ENCODE assay signal across 15 cellular contexts in genomic region chr11:112810951-112811350, GRCh38.
A peak's percentile ranks its signal among the peaks of the same experiment; 100 is the strongest.
DNase-seq lines count a peak whose midpoint lies in the region; ATAC-seq, FAIRE-seq and TF ChIP-seq lines count a peak whose summit lies in the region.
"Had no signal": no experiment of that assay in that cellular context is flagged by ENCODE, and none has a peak within 500 bp of the region (broad histone marks: within the 10 kb centered on the region; RNA-seq: fewer than 3 reads in every experiment).

No MANE protein-coding gene starts in this region.

- H3K4me3 ChIP-seq in mammary epithelial cell (replicated peaks in 1 of 3; ENCODE audit: insufficient read depth in 1 of 3, low read depth in 2 of 3, low read length in 3 of 3) (no peak overlapping the region), bronchial epithelial cell (ENCODE audit: low read depth, low read length) (no peak overlapping the region)
- H3K4me3 ChIP-seq: BLaER1 treated with 17β-estradiol and CSF1 and Interleukin-3, amounts not matched to agents 10 nM and 100 nM; GM23338 had no signal

- H3K4me3 Mint-ChIP-seq in MCF 10A (ENCODE audit: unreplicated experiment) = no peak overlapping the region
- H3K4me3 Mint-ChIP-seq: CD4-positive, CD25-positive, alpha-beta regulatory T cell; GM23338; H9; IgD-negative memory B cell had no signal

- POLR2A ChIA-PET in MCF 10A (lab: Yijun Ruan, JAX) (no interaction called here), HEK293T (lab: Yijun Ruan, JAX) (no interaction called here)

- ATAC-seq in GM21717 (IDR thresholded peaks at IDR 0.05; ENCODE audit: unreplicated experiment) = no peak
- ATAC-seq in GM19035 (IDR thresholded peaks at IDR 0.05; ENCODE audit: unreplicated experiment) = no peak
- no peak for ATAC-seq in GM18517 (IDR thresholded peaks at IDR 0.05; ENCODE audit: unreplicated experiment)
- ATAC-seq: GM23338 had no signal

- H4K20me1 ChIP-seq in mammary epithelial cell (ENCODE audit: insufficient read depth, low read length) = no peaks in the 10 kb centered on the region
- H4K20me1 ChIP-seq: BLaER1 treated with 17β-estradiol and CSF1 and Interleukin-3, amounts not matched to agents 10 nM and 100 nM had no signal

- H3K36me3 ChIP-seq in mammary epithelial cell (ENCODE audit: insufficient read depth, low read length) (no peaks in the 10 kb centered on the region), bronchial epithelial cell (ENCODE audit: control insufficient read depth, insufficient read depth, low read length) (no peaks in the 10 kb centered on the region)
- H3K36me3 ChIP-seq: BLaER1 treated with 17β-estradiol and CSF1 and Interleukin-3, amounts not matched to agents 10 nM and 100 nM had no signal

- WGBS in mammary epithelial cell (ENCODE audit: low coverage, missing lambda C conversion rate) = 42% methylated on average over 2 of the region's 2 CpGs

- no peaks in the 10 kb centered on the region for H3K9me3 Mint-ChIP-seq in MCF 10A (ENCODE audit: unreplicated experiment)
- H3K9me3 Mint-ChIP-seq: GM23338 had no signal

- BruUV-seq in mammary epithelial cell (replicated peaks; lab: Mats Ljungman, UMichigan) (no TSS peak), MCF 10A (replicated peaks; lab: Mats Ljungman, UMichigan) (no TSS peak)

- no peaks in the 10 kb centered on the region for H3K79me2 ChIP-seq in mammary epithelial cell (ENCODE audit: insufficient read depth, low read length)

- H3K9me3 ChIP-seq in mammary epithelial cell (replicated peaks; ENCODE audit: insufficient read depth, low read length) = peaks cover 7% of the 10 kb centered on the region

- no peak overlapping the region for H2AFZ ChIP-seq in mammary epithelial cell (ENCODE audit: low read depth, low read length)
- H2AFZ ChIP-seq: GM23338 had no signal

- no peaks in the 10 kb centered on the region for H3K36me3 Mint-ChIP-seq in MCF 10A (ENCODE audit: insufficient read depth, unreplicated experiment)
- H3K36me3 Mint-ChIP-seq: CD4-positive, CD25-positive, alpha-beta regulatory T cell; IgD-negative memory B cell had no signal

- FAIRE-seq in bronchial epithelial cell (lab: Jason Lieb, UNC) = no peak

- intact Hi-C loops in mammary epithelial cell (cut with micrococcal nuclease) (no loop called here), MCF 10A (cut with micrococcal nuclease) (no loop called here)

- in situ Hi-C loops in mammary epithelial cell (cut with MboI; ENCODE audit: low sequenced_read_pairs in 2 of 2) = no loop called here

- H3K27ac ChIP-seq in mammary epithelial cell (ENCODE audit: insufficient read depth, low read depth, low read length) = no peak overlapping the region
- H3K27ac ChIP-seq: BLaER1 treated with 17β-estradiol and CSF1 and Interleukin-3, amounts not matched to agents 10 nM and 100 nM had no signal

- dilution Hi-C loops in mammary epithelial cell (cut with HindIII; ENCODE audit: low sequenced_read_pairs) = no loop called here

- H3K27me3 Mint-ChIP-seq in MCF 10A (ENCODE audit: insufficient read depth, unreplicated experiment) = no peaks in the 10 kb centered on the region
- H3K27me3 Mint-ChIP-seq: IgD-negative memory B cell had no signal

- no peaks in the 10 kb centered on the region for H3K4me1 ChIP-seq in mammary epithelial cell (ENCODE audit: insufficient read depth, low read length)
- H3K4me1 ChIP-seq: BLaER1 treated with 17β-estradiol and CSF1 and Interleukin-3, amounts not matched to agents 10 nM and 100 nM had no signal

- no peaks in the 10 kb centered on the region for H3K4me1 Mint-ChIP-seq in MCF 10A (ENCODE audit: insufficient read depth, unreplicated experiment)
- H3K4me1 Mint-ChIP-seq: CD4-positive, CD25-positive, alpha-beta regulatory T cell; IgD-negative memory B cell had no signal

- DNase-seq in mammary epithelial cell (peak; percentile 63), MCF 10A (ENCODE audit: unreplicated experiment) (no peak), bronchial epithelial cell (ENCODE audit: low read depth) (peak; percentile 53), myocyte (ENCODE audit: low read depth) (peak; percentile 93), HEK293T (ENCODE audit: extremely low spot score) (no peak)
- DNase-seq: ACHN; CD4-positive, CD25-positive, alpha-beta regulatory T cell; GF-D8; H9 had no signal

- H3K4me2 ChIP-seq in mammary epithelial cell (ENCODE audit: insufficient read depth, low read depth, low read length) = no peak overlapping the region
- H3K4me2 ChIP-seq: BLaER1 treated with 17β-estradiol and CSF1 and Interleukin-3, amounts not matched to agents 10 nM and 100 nM; GM23338 had no signal

- TF ChIP-seq CTCF in mammary epithelial cell (conservative IDR thresholded peaks at IDR 0.05 in 1 of 2, IDR thresholded peaks at IDR 0.05 in 1 of 2; ENCODE audit: extremely low read depth in 1 of 2, insufficient read depth in 1 of 2, low read depth in 1 of 2, low read length in 2 of 2) (no peak), MCF 10A (IDR thresholded peaks at IDR 0.05; ENCODE audit: unreplicated experiment) (no peak), bronchial epithelial cell (IDR thresholded peaks at IDR 0.05; ENCODE audit: insufficient read depth, low read length, severe bottlenecking) (no peak)

- H3K9ac ChIP-seq in mammary epithelial cell (ENCODE audit: insufficient read depth, low read length) = no peak overlapping the region
- H3K9ac ChIP-seq: BLaER1 treated with 17β-estradiol and CSF1 and Interleukin-3, amounts not matched to agents 10 nM and 100 nM had no signal

- no peaks in the 10 kb centered on the region for H3K27me3 ChIP-seq in mammary epithelial cell (ENCODE audit: insufficient read depth, low read length)
- no peaks in the 10 kb centered on the region for H3K27me3 ChIP-seq in bronchial epithelial cell (ENCODE audit: control insufficient read depth, insufficient read depth, low read length)
- H3K27me3 ChIP-seq: BLaER1 treated with 17β-estradiol and CSF1 and Interleukin-3, amounts not matched to agents 10 nM and 100 nM had no signal

- CTCF ChIA-PET in mammary epithelial cell (lab: Charles Lee; ENCODE audit: low non-redundant PET) = no interaction called here
- CTCF ChIA-PET in MCF 10A (lab: Yijun Ruan, JAX) = interaction anchor here (1.1 to 1.3 kb wide), 4 partner anchors 16 to 479 kb away, joined by 3 to 4 read pairs (median 3); no protein-coding TSS in a partner anchor
- CTCF ChIA-PET in HEK293T (lab: Yijun Ruan, JAX) = no interaction called here

- no peak overlapping the region for H3K27ac Mint-ChIP-seq in MCF 10A (ENCODE audit: low read depth, unreplicated experiment)
- H3K27ac Mint-ChIP-seq: CD4-positive, CD25-positive, alpha-beta regulatory T cell; GM23338; IgD-negative memory B cell had no signal

TF ChIP-seq in HEK293T, 16 proteins besides CTCF, POLR2A, EP300 and RAD21:
- TF ChIP-seq SUZ12 (IDR thresholded peaks at IDR 0.05) = no peak
- TF ChIP-seq HDGF (IDR thresholded peaks at IDR 0.05; ENCODE audit: borderline replicate concordance) = no peak
- no peak for TF ChIP-seq L3MBTL2 (conservative IDR thresholded peaks at IDR 0.05)
- TF ChIP-seq NFRKB (IDR thresholded peaks at IDR 0.05) = no peak
- TF ChIP-seq ZNF384 (IDR thresholded peaks at IDR 0.05) = no peak
- no peak for TF ChIP-seq SP1 (IDR thresholded peaks at IDR 0.05)
- TF ChIP-seq FOXK2 (IDR thresholded peaks at IDR 0.05) = no peak
- no peak for TF ChIP-seq ELF4 (IDR thresholded peaks at IDR 0.05)
- no peak for TF ChIP-seq PKNOX1 (IDR thresholded peaks at IDR 0.05)
- TF ChIP-seq FOXA1 (IDR thresholded peaks at IDR 0.05) = no peak
- TF ChIP-seq ARNT (IDR thresholded peaks at IDR 0.05) = no peak
- no peak for TF ChIP-seq TARDBP (IDR thresholded peaks at IDR 0.05)
- TF ChIP-seq BHLHE40 (IDR thresholded peaks at IDR 0.05; ENCODE audit: borderline replicate concordance) = no peak
- no peak for TF ChIP-seq LEF1 (IDR thresholded peaks at IDR 0.05; ENCODE audit: borderline replicate concordance)
- no peak for TF ChIP-seq FOXM1 (IDR thresholded peaks at IDR 0.05; ENCODE audit: borderline replicate concordance)
- no peak for TF ChIP-seq CTBP1 (IDR thresholded peaks at IDR 0.05; ENCODE audit: borderline replicate concordance)

Comparison
In these comparisons a context has a peak if more than half of its experiments do, and no peak if none do; other contexts are left out.
1. DNase-seq: peak in mammary epithelial cell (single experiment), bronchial epithelial cell (single experiment) and myocyte (single experiment); none in MCF 10A (single experiment) and HEK293T (single experiment).